11 cellular contexts compared by ENCODE assay signal in genomic region chr9:98887918-98888510, GRCh38. TPM values are rescaled to one million over a fixed set of nuclear protein-coding genes. Genes with fewer than 3 reads are reported as not detected.
DNase-seq lines count a peak whose midpoint lies in the region; ATAC-seq lines count a peak whose summit lies in the region.
"Had no signal": no experiment of that assay in that cellular context is flagged by ENCODE, and none has a peak within 500 bp of the region (broad histone marks: within the 10 kb centered on the region; RNA-seq: fewer than 3 reads in every experiment).

No MANE protein-coding gene starts in this region.

- H2AFZ ChIP-seq in GM23248, result no peak overlapping the region

- peaks cover 17% of the 10 kb centered on the region for H3F3A ChIP-seq in GM23248 (ENCODE audit: insufficient read depth)

- no peaks in the 10 kb centered on the region for H3K9me3 ChIP-seq in GM23248 (ENCODE audit: low read depth)
- H3K9me3 ChIP-seq: thoracic aorta had no signal

- H3K36me3 ChIP-seq in GM23248 (ENCODE audit: low read depth), result no peaks in the 10 kb centered on the region
- H3K36me3 ChIP-seq: thoracic aorta had no signal

- DNase-seq in GM23248 (peak; percentile 49), NCI-H1048 (lab: John Stamatoyannopoulos, UW) (peak; percentile 91), RPMI7951 (ENCODE audit: low read depth) (peak; percentile 75), kidney tubule cell (ENCODE audit: low spot score) (peak; percentile 45), cortex of kidney (lab: John Stamatoyannopoulos, UW) (no peak), T-helper 9 cell (no peak)
- DNase-seq: activated CD4-positive, CD25-positive, alpha-beta regulatory T cell; CD8-positive, alpha-beta T cell; effector memory CD4-positive, alpha-beta T cell had no signal

- whole genome bisulfite sequencing in GM23248 (ENCODE audit: low coverage in 1 of 2, low lambda C conversion rate in 2 of 2, missing lambda C conversion rate in 2 of 2), 2 experiments, result 45 to 49% methylated on average over 6 of the region's 6 CpGs

- no peak overlapping the region for H3K9ac ChIP-seq in GM23248

- peaks cover 40% of the 10 kb centered on the region for H3K4me1 ChIP-seq in GM23248 (ENCODE audit: insufficient read depth)

- no peak overlapping the region for H3K27ac ChIP-seq in GM23248
- H3K27ac ChIP-seq: thoracic aorta had no signal

- H3K4me2 ChIP-seq in GM23248 (ENCODE audit: unreplicated experiment), result no peak overlapping the region

- no peaks in the 10 kb centered on the region for H3K27me3 ChIP-seq in GM23248 (replicated peaks; ENCODE audit: insufficient read depth)

- no peak for ATAC-seq in HG03469 (IDR thresholded peaks at IDR 0.05; ENCODE audit: unreplicated experiment)
- ATAC-seq: CD8-positive, alpha-beta T cell had no signal

- no peak overlapping the region for H3K4me3 ChIP-seq in GM23248
- H3K4me3 ChIP-seq: thoracic aorta had no signal

- H4K20me1 ChIP-seq in GM23248 (ENCODE audit: insufficient read depth), result no peaks in the 10 kb centered on the region

- H3K79me2 ChIP-seq in GM23248 (ENCODE audit: insufficient read depth), result no peaks in the 10 kb centered on the region

- in situ Hi-C loops in GM23248 (cut with MboI), result no loop called here

- no peaks in the 10 kb centered on the region for H3K9me2 ChIP-seq in GM23248 (ENCODE audit: insufficient read depth)

RNA-seq across cellular contexts. Expression of gene COL15A1, which starts 55.7 kb away (rescaled TPM):
- 16.8 and 17.8 TPM in 2 replicates for total RNA-seq in GM23248 (2014; rRNA removed; shearing (Covaris generic))
- polyA plus RNA-seq in GM23248 (2016; fragmentation: Nextera tagmentation; extraction: Ambion mirVana), result 8.8 and 9.7 TPM in 2 replicates
- total RNA-seq in RPMI7951 (2014; rRNA removed; shearing (Covaris generic)), result 20.2 and 21.1 TPM in 2 replicates
- total RNA-seq: CD8-positive, alpha-beta T cell had no signal

Comparison
In these comparisons a context has a peak if more than half of its experiments do, and no peak if none do; other contexts are left out.
1. DNase-seq: peak in GM23248 (single experiment), NCI-H1048 (single experiment), RPMI7951 (single experiment) and kidney tubule cell (single experiment); none in cortex of kidney (single experiment) and T-helper 9 cell (single experiment).